In the genomic region with DNA sequence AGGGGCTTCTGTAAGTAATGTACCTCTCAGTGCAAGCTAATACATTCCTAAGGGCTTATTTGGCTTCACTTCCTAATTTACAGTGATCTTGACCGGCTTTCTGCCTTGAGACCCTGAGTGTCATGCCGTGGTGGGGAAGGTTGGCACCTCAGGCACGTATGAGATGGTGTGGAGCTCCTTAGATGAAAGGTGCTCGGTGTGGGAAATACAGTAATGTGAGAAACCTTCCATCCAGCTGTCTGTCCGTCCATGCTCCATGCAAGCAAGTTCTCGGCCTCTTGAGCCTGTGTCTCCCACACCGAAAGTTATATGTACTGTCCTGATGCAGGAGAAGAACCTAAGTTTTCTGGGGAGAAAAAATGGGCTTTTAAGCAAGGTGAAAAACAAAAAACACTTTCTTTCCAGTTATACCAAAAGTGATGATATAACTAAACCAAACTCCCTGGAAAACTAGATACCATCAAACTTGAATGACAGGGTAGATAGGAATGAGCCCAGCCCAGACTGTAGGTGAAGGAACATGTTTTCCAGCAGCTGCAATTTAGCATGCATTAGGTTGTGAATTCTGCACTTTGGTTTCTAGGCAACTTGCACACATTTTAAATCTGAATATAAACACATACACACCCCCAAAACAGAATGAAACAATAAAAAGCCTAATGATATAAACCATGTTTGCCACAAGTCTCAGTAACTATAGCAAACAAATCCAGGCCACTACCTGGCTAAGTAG, we compare ENCODE assay signal across 12 cellular contexts.
A peak's percentile ranks its signal among the peaks of the same experiment; 100 is the strongest.
DNase-seq lines count a peak whose midpoint lies in the region; TF ChIP-seq lines count a peak whose summit lies in the region.
"Had no signal": no experiment of that assay in that cellular context is flagged by ENCODE, and none has a peak within 500 bp of the region (broad histone marks: within the 10 kb centered on the region; RNA-seq: fewer than 3 reads in every experiment).

No MANE protein-coding gene starts in this region.

- H3K9me3 ChIP-seq in SK-N-SH: no peaks in the 10 kb centered on the region
- H3K9me3 ChIP-seq in esophagus muscularis mucosa: no peaks in the 10 kb centered on the region
- H3K9me3 ChIP-seq in transverse colon: no peaks in the 10 kb centered on the region
- H3K9me3 ChIP-seq: ovary had no signal

- H3K36me3 ChIP-seq in SK-N-SH (replicated peaks in 1 of 2; ENCODE audit: control insufficient read depth in 1 of 2, insufficient read depth in 2 of 2, low read length in 1 of 2) (peaks cover 25 to 72% of the 10 kb centered on the region in 2 experiments), esophagus muscularis mucosa (peaks cover 0 to 32% (median 8%) of the 10 kb centered on the region in 4 donors), transverse colon (no peaks in the 10 kb centered on the region)
- H3K36me3 ChIP-seq: ovary had no signal

- peaks cover 51% of the 10 kb centered on the region for H3K36me3 Mint-ChIP-seq in osteocyte (ENCODE audit: unreplicated experiment)

- TF ChIP-seq CTCF in SK-N-SH (IDR thresholded peaks at IDR 0.05) (no peak), esophagus muscularis mucosa (IDR thresholded peaks at IDR 0.05) (no peak), osteocyte (IDR thresholded peaks at IDR 0.05) (no peak), transverse colon (IDR thresholded peaks at IDR 0.05) (no peak)

- CTCF ChIA-PET in SK-N-SH (lab: Yijun Ruan, JAX): interaction anchor here (0.7 to 2.9 kb wide), 7 partner anchors 10 to 356 kb away, joined by 3 to 9 read pairs (median 6); no protein-coding TSS in a partner anchor

- TF ChIP-seq POLR2A in esophagus muscularis mucosa (IDR thresholded peaks at IDR 0.05; ENCODE audit: low read depth) (no peak), transverse colon (IDR thresholded peaks at IDR 0.05) (no peak)

- H3K79me2 ChIP-seq in SK-N-SH (ENCODE audit: insufficient read depth): peaks cover 96% of the 10 kb centered on the region

- peaks cover 23 to 28% of the 10 kb centered on the region in 2 experiments for H3K4me1 ChIP-seq in SK-N-SH (ENCODE audit: control insufficient read depth in 1 of 2, insufficient read depth in 2 of 2, low read depth in 1 of 2, low read length in 1 of 2)
- peaks cover 68 to 100% (median 97%) of the 10 kb centered on the region in 4 donors for H3K4me1 ChIP-seq in esophagus muscularis mucosa
- H3K4me1 ChIP-seq in transverse colon: peaks cover 29 to 73% (median 56%) of the 10 kb centered on the region in 4 donors

- no peak overlapping the region for H2AFZ ChIP-seq in SK-N-SH (ENCODE audit: low read depth)

- DNase-seq in SK-N-SH: no peak
- DNase-seq in esophagus muscularis mucosa (ENCODE audit: extremely low spot score): no peak
- no peak for DNase-seq in osteocyte (ENCODE audit: extremely low spot score, unreplicated experiment)
- DNase-seq in transverse colon: no peak
- DNase-seq in NCI-H1436 treated with DMSO at 0.1 percent for 48 hours (lab: John Stamatoyannopoulos, UW): no peak
- no peak for DNase-seq in SK-N-DZ (ENCODE audit: low spot score)
- DNase-seq in islet precursor cell: no peak
- DNase-seq: activated CD4-positive, alpha-beta T cell treated with anti-CD3 and anti-CD28 coated beads for 1 hour; CD4-positive, alpha-beta T cell; NCI-H1092; ovary; stimulated activated CD4-positive, alpha-beta T cell treated with anti-CD3 and anti-CD28 coated beads, Interleukin-2, amount 100 ng/mL, for 48 hours had no signal

- H3K4me3 Mint-ChIP-seq in osteocyte (ENCODE audit: unreplicated experiment): no peak overlapping the region
- H3K4me3 Mint-ChIP-seq: CD4-positive, alpha-beta T cell had no signal

- intact Hi-C loops in esophagus muscularis mucosa (cut with DNase I) (no loop called here), transverse colon (cut with DNase I; ENCODE audit: low total_unique reads) (no loop called here)

- TF ChIP-seq RAD21 in SK-N-SH (IDR thresholded peaks at IDR 0.05; ENCODE audit: low read length): no peak

- POLR2A ChIA-PET in SK-N-SH (lab: Yijun Ruan, JAX): interaction anchor here (1.3 kb wide), 1 partner anchor 13 kb away, joined by 5 read pairs; no protein-coding TSS in a partner anchor

- no peaks in the 10 kb centered on the region for H3K9me2 ChIP-seq in SK-N-SH

- no peak overlapping the region for H3K9ac ChIP-seq in SK-N-SH

- in situ Hi-C loops in transverse colon (cut with MboI; ENCODE audit: low pct_ligation_motif_present in 1 of 4, low pct_unique_long_range_greater_than_20kb in 1 of 4, low sequenced_read_pairs in 3 of 4): no loop called here

- H3K27ac ChIP-seq in SK-N-SH (ENCODE audit: low read depth in 2 of 2, low read length in 1 of 2) (peak overlapping the region; percentile 6 to 22; a peak in 2 of 4 replicates), esophagus muscularis mucosa (replicated peaks in 1 of 4) (peak overlapping the region; percentile 40 to 78 (median 66)), transverse colon (peak overlapping the region; percentile 61 to 77 (median 70))
- H3K27ac ChIP-seq: ovary had no signal

- H3K4me3 ChIP-seq in SK-N-SH (ENCODE audit: low read depth in 2 of 2, low read length in 1 of 2): no peak overlapping the region
- H3K4me3 ChIP-seq in esophagus muscularis mucosa: no peak overlapping the region
- H3K4me3 ChIP-seq in transverse colon: no peak overlapping the region
- H3K4me3 ChIP-seq: ovary had no signal

- no peaks in the 10 kb centered on the region for H3K27me3 Mint-ChIP-seq in osteocyte (ENCODE audit: unreplicated experiment)
- H3K27me3 Mint-ChIP-seq: CD4-positive, alpha-beta T cell had no signal

- H3K27me3 ChIP-seq in SK-N-SH (ENCODE audit: insufficient read depth) (no peaks in the 10 kb centered on the region), esophagus muscularis mucosa (no peaks in the 10 kb centered on the region), transverse colon (no peaks in the 10 kb centered on the region)
- H3K27me3 ChIP-seq: ovary had no signal

- H4K20me1 ChIP-seq in SK-N-SH (ENCODE audit: insufficient read depth): peaks cover 53% of the 10 kb centered on the region

- no peak for TF ChIP-seq EP300 in SK-N-SH (IDR thresholded peaks at IDR 0.05; ENCODE audit: borderline replicate concordance in 1 of 2, low read depth in 1 of 2, low read length in 1 of 2)
- no peak for TF ChIP-seq EP300 in esophagus muscularis mucosa (IDR thresholded peaks at IDR 0.05)
- no peak for TF ChIP-seq EP300 in transverse colon (IDR thresholded peaks at IDR 0.05; ENCODE audit: low read depth)

- H3K27ac Mint-ChIP-seq in osteocyte (ENCODE audit: unreplicated experiment): peak overlapping the region; percentile 57
- H3K27ac Mint-ChIP-seq: CD4-positive, alpha-beta T cell had no signal

- H3K4me2 ChIP-seq in SK-N-SH: no peak overlapping the region

- peaks cover 3% of the 10 kb centered on the region for H3K9me3 Mint-ChIP-seq in osteocyte (ENCODE audit: unreplicated experiment)
- H3K9me3 Mint-ChIP-seq: CD4-positive, alpha-beta T cell had no signal

- 89% methylated on average over 7 of the region's 7 CpGs for WGBS in SK-N-SH (ENCODE audit: low lambda C conversion rate)
- 62% methylated on average over 7 of the region's 7 CpGs for WGBS in esophagus muscularis mucosa
- WGBS in transverse colon (ENCODE audit: low coverage in 1 of 2), 2 donors: 75% methylated on average over 7 of the region's 7 CpGs; no CpG with 5 or more reads in 1 of the 2 donors

- peaks cover 11% of the 10 kb centered on the region for H3F3A ChIP-seq in SK-N-SH (replicated peaks; ENCODE audit: insufficient read depth)

- H3K4me1 Mint-ChIP-seq in osteocyte (ENCODE audit: unreplicated experiment): peaks cover 45% of the 10 kb centered on the region

TF ChIP-seq in SK-N-SH, 30 proteins besides CTCF, POLR2A, EP300 and RAD21:
- TF ChIP-seq RXRA (IDR thresholded peaks at IDR 0.05; ENCODE audit: borderline replicate concordance, low read depth) (no peak), NRF1 (IDR thresholded peaks at IDR 0.05; ENCODE audit: low read depth, low read length) (no peak), GATA2 (CRISPR knock-in tag; IDR thresholded peaks at IDR 0.05) (no peak), FOSL2 (IDR thresholded peaks at IDR 0.05; ENCODE audit: borderline replicate concordance, low read depth) (no peak), SIN3A (IDR thresholded peaks at IDR 0.05; ENCODE audit: borderline replicate concordance, low read depth, low read length) (no peak), CHD2 (IDR thresholded peaks at IDR 0.05; ENCODE audit: low read length, partially characterized antibody) (no peak), JUND (IDR thresholded peaks at IDR 0.05) (no peak), FOXJ3 (CRISPR knock-in tag; IDR thresholded peaks at IDR 0.05) (no peak), ELF1 (IDR thresholded peaks at IDR 0.05) (no peak), RFX5 (IDR thresholded peaks at IDR 0.05; ENCODE audit: low read length) (no peak), TEAD4 (IDR thresholded peaks at IDR 0.05; ENCODE audit: borderline replicate concordance, insufficient read depth) (no peak), TCF12 (IDR thresholded peaks at IDR 0.05) (no peak), TAF1 (IDR thresholded peaks at IDR 0.05; ENCODE audit: borderline replicate concordance, low read depth, low read length) (no peak)
- TF ChIP-seq, protein P1, sequence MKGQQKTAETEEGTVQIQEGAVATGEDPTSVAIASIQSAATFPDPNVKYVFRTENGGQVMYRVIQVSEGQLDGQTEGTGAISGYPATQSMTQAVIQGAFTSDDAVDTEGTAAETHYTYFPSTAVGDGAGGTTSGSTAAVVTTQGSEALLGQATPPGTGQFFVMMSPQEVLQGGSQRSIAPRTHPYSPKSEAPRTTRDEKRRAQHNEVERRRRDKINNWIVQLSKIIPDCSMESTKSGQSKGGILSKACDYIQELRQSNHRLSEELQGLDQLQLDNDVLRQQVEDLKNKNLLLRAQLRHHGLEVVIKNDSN (IDR thresholded peaks at IDR 0.05; ENCODE audit: borderline replicate concordance, low read depth): no peak
TF ChIP-seq in SK-N-SH: peak in this region for 0.

Comparison
In these comparisons a context has a peak if more than half of its experiments do, and no peak if none do; other contexts are left out.
1. H3K27ac ChIP-seq: peak in every context shown above with its lines; median percentile 70 in transverse colon; 66 in esophagus muscularis mucosa; 14 in SK-N-SH.